ENCODE assay signal across 10 cellular contexts in genomic region chr17:68461589-68461988, GRCh38. TPM values are rescaled to one million over a fixed set of nuclear protein-coding genes. Genes with fewer than 3 reads are reported as not detected.
DNase-seq lines count a peak whose midpoint lies in the region; ATAC-seq and TF ChIP-seq lines count a peak whose summit lies in the region.
"Had no signal": no experiment of that assay in that cellular context is flagged by ENCODE, and none has a peak within 500 bp of the region (broad histone marks: within the 10 kb centered on the region; RNA-seq: fewer than 3 reads in every experiment).

No MANE protein-coding gene starts in this region.

- H3K27me3 Mint-ChIP-seq in T-helper 1 cell treated with Interleukin-12 subunit alpha and Interleukin-12 subunit beta and Interleukin-4 antibody, amounts not matched to agents 30 μg/mL and 1 μg/mL, for 36 hours (ENCODE audit: low read depth) = no peaks in the 10 kb centered on the region
- H3K27me3 Mint-ChIP-seq in endodermal cell (ENCODE audit: insufficient read depth) = peaks cover 5% of the 10 kb centered on the region

- peak overlapping the region; percentile 52 for H3K4me3 Mint-ChIP-seq in T-helper 1 cell treated with Interleukin-12 subunit alpha and Interleukin-12 subunit beta and Interleukin-4 antibody, amounts not matched to agents 30 μg/mL and 1 μg/mL, for 36 hours
- no peak overlapping the region for H3K4me3 Mint-ChIP-seq in endodermal cell

- peaks cover 4% of the 10 kb centered on the region for H3K4me1 ChIP-seq in endodermal cell (ENCODE audit: control insufficient read depth, insufficient read depth, low read length)
- H3K4me1 ChIP-seq in upper lobe of left lung = peaks cover 22 to 40% (median 29%) of the 10 kb centered on the region in 4 donors

- TF ChIP-seq CTCF in endodermal cell (conservative IDR thresholded peaks at IDR 0.05) (no peak), upper lobe of left lung (IDR thresholded peaks at IDR 0.05) (no peak)

- peak; percentile 55 for DNase-seq in stimulated activated CD4-positive, alpha-beta T cell treated with anti-CD3 and anti-CD28 coated beads, Interleukin-15, amount 100 ng/mL, for 24 hours
- DNase-seq in stimulated activated CD4-positive, alpha-beta T cell treated with anti-CD3 and anti-CD28 coated beads, Interleukin-4, amount 100 ng/mL, for 24 hours = no peak
- DNase-seq in endodermal cell (peak; percentile 67), upper lobe of left lung (peak in 1 of 2 donors; percentile 30), iPS-NIHi11 (ENCODE audit: low spot score) (no peak)

- ATAC-seq in upper lobe of left lung (ENCODE audit: low FRiP score in 2 of 2) = no peak
- no peak for ATAC-seq in HG02759 (IDR thresholded peaks at IDR 0.05; ENCODE audit: unreplicated experiment)
- no peak for ATAC-seq in HG03439 (IDR thresholded peaks at IDR 0.05; ENCODE audit: unreplicated experiment)

- 72 to 73% methylated on average over 5 of the region's 5 CpGs for WGBS in endodermal cell (ENCODE audit: insufficient coverage in 1 of 2, insufficient read length in 1 of 2), 2 experiments
- 19 to 21% methylated on average over 5 of the region's 5 CpGs for WGBS in upper lobe of left lung, 2 donors

- peaks cover 58% of the 10 kb centered on the region for H3K4me1 Mint-ChIP-seq in T-helper 1 cell treated with Interleukin-12 subunit alpha and Interleukin-12 subunit beta and Interleukin-4 antibody, amounts not matched to agents 30 μg/mL and 1 μg/mL, for 36 hours (ENCODE audit: low read depth)
- peaks cover 20% of the 10 kb centered on the region for H3K4me1 Mint-ChIP-seq in endodermal cell

- H3K27ac ChIP-seq in endodermal cell (ENCODE audit: low read depth, low read length) = no peak overlapping the region
- peak overlapping the region; percentile 22 to 45 (median 43) for H3K27ac ChIP-seq in upper lobe of left lung
- H3K27ac ChIP-seq: hepatocyte, thoracic aorta had no signal

- H3K9me3 Mint-ChIP-seq in T-helper 1 cell treated with Interleukin-12 subunit alpha and Interleukin-12 subunit beta and Interleukin-4 antibody, amounts not matched to agents 30 μg/mL and 1 μg/mL, for 36 hours = no peaks in the 10 kb centered on the region
- H3K9me3 Mint-ChIP-seq in endodermal cell = no peaks in the 10 kb centered on the region

- peak overlapping the region; percentile 92 for H3K27ac Mint-ChIP-seq in T-helper 1 cell treated with Interleukin-12 subunit alpha and Interleukin-12 subunit beta and Interleukin-4 antibody, amounts not matched to agents 30 μg/mL and 1 μg/mL, for 36 hours
- no peak overlapping the region for H3K27ac Mint-ChIP-seq in endodermal cell

- no peak overlapping the region for H3K4me3 ChIP-seq in endodermal cell (ENCODE audit: low read length)
- no peak overlapping the region for H3K4me3 ChIP-seq in upper lobe of left lung
- H3K4me3 ChIP-seq: hepatocyte, thoracic aorta had no signal

- no peaks in the 10 kb centered on the region for H3K36me3 Mint-ChIP-seq in T-helper 1 cell treated with Interleukin-12 subunit alpha and Interleukin-12 subunit beta and Interleukin-4 antibody, amounts not matched to agents 30 μg/mL and 1 μg/mL, for 36 hours (ENCODE audit: low read depth)
- no peaks in the 10 kb centered on the region for H3K36me3 Mint-ChIP-seq in endodermal cell (ENCODE audit: low read depth)

- H3K36me3 ChIP-seq in endodermal cell (ENCODE audit: control insufficient read depth, insufficient read depth, low read length) (no peaks in the 10 kb centered on the region), upper lobe of left lung (no peaks in the 10 kb centered on the region)
- H3K36me3 ChIP-seq: thoracic aorta had no signal

- no peak overlapping the region for H3K9ac ChIP-seq in endodermal cell (ENCODE audit: extremely low read depth, low read length, poor library complexity, severe bottlenecking)

- TF ChIP-seq EP300 in upper lobe of left lung (IDR thresholded peaks at IDR 0.05) = peak in 1 of 4 donors; percentile 34

- H3K27me3 ChIP-seq in endodermal cell (ENCODE audit: control insufficient read depth, insufficient read depth, low read length, poor library complexity, severe bottlenecking) = peaks cover 9% of the 10 kb centered on the region
- no peaks in the 10 kb centered on the region for H3K27me3 ChIP-seq in upper lobe of left lung
- H3K27me3 ChIP-seq: hepatocyte had no signal

- no peaks in the 10 kb centered on the region for H3K9me3 ChIP-seq in endodermal cell (ENCODE audit: control insufficient read depth, low read length)
- no peaks in the 10 kb centered on the region for H3K9me3 ChIP-seq in upper lobe of left lung
- H3K9me3 ChIP-seq: thoracic aorta had no signal

- TF ChIP-seq POLR2A in upper lobe of left lung (IDR thresholded peaks at IDR 0.05) = no peak

RNA-seq across cellular contexts. Expression of gene WIPI1, which starts 4.3 kb away (rescaled TPM):
- total RNA-seq in endodermal cell = 10 to 100 TPM; 32.0 to 39.5 TPM
- polyA plus RNA-seq in endodermal cell (2013, experiment 1 of 2) = 21.5 TPM
- 26.3 TPM for polyA plus RNA-seq in endodermal cell (2013, experiment 2 of 2)
- total RNA-seq in upper lobe of left lung = 100 to 1,000 TPM in 1 of 6 donors, 10 to 100 TPM in 5; 34.7 to 151 (median 44.4) TPM

RNA-seq across cellular contexts. Expression of gene PRKAR1A, which starts 50.6 kb away (rescaled TPM):
- total RNA-seq in endodermal cell = 100 to 1,000 TPM; 194 to 227 TPM
- 131 TPM for polyA plus RNA-seq in endodermal cell (2013, experiment 1 of 2)
- polyA plus RNA-seq in endodermal cell (2013, experiment 2 of 2) = 120 TPM
- 100 to 1,000 TPM; 161 to 490 (median 396) TPM for total RNA-seq in upper lobe of left lung

Comparison
In these comparisons a context has a peak if more than half of its experiments do, and no peak if none do; other contexts are left out.
1. DNase-seq: peak in stimulated activated CD4-positive, alpha-beta T cell treated with anti-CD3 and anti-CD28 coated beads, Interleukin-15, amount 100 ng/mL, for 24 hours (single experiment) and endodermal cell (single experiment); none in stimulated activated CD4-positive, alpha-beta T cell treated with anti-CD3 and anti-CD28 coated beads, Interleukin-4, amount 100 ng/mL, for 24 hours (single experiment) and iPS-NIHi11 (single experiment).